In genomic region chr16:9954181-9954580, GRCh38 we compare ENCODE assay signal across 22 cellular contexts.
"Had no signal": no experiment of that assay in that cellular context is flagged by ENCODE, and none has a peak within 500 bp of the region (broad histone marks: within the 10 kb centered on the region; RNA-seq: fewer than 3 reads in every experiment).

No MANE protein-coding gene starts in this region.

- H3K4me1 ChIP-seq: lower lobe of right lung, sigmoid colon, thyroid gland had no signal

- H3K9me3 ChIP-seq: ascending aorta, lower lobe of right lung, ovary, sigmoid colon, thyroid gland had no signal

- H3K27me3 Mint-ChIP-seq: activated naive CD4-positive, alpha-beta T cell treated with anti-CD3 and anti-CD28 coated beads, Interleukin-2, amount 10 ng/mL, durations not matched to agents 7 days and 5 days; activated naive CD8-positive, alpha-beta T cell treated with anti-CD3 and anti-CD28 coated beads, Interleukin-2, amount 50 U/mL, for 24 hours had no signal

- ATAC-seq: activated CD8-positive, alpha-beta T cell treated with anti-CD3 and anti-CD28 coated beads for 36 hours; activated naive CD8-positive, alpha-beta T cell treated with anti-CD3 and anti-CD28 coated beads, Interleukin-2, amount 50 U/mL, for 24 hours; esophagus mucosa; lower lobe of right lung; naive thymus-derived CD8-positive, alpha-beta T cell; stimulated activated naive B cell treated with anti-CD40 and anti-IgM and Interleukin-4, amounts not matched to agents 10 μg/mL and 1 μg/mL and 100 μg/mL, for 72 hours had no signal

- H3K27ac Mint-ChIP-seq: activated CD8-positive, alpha-beta T cell treated with anti-CD3 and anti-CD28 coated beads for 36 hours; activated naive CD4-positive, alpha-beta T cell treated with anti-CD3 and anti-CD28 coated beads, Interleukin-2, amount 10 ng/mL, durations not matched to agents 7 days and 5 days; activated naive CD8-positive, alpha-beta T cell treated with anti-CD3 and anti-CD28 coated beads, Interleukin-2, amount 50 U/mL, for 24 hours; activated T-helper 2 cell treated with anti-CD3 and anti-CD28 coated beads, Interferon-gamma antibody, Interleukin-2, Interleukin-4, amounts not matched to agents 10 μg/mL and 5 μg/mL and 100 μg/mL, durations not matched to agents 14 hours and 24 hours and 36 hours; dendritic cell treated with granulocyte-macrophage colony-stimulating factor and Interleukin-4, amounts not matched to agents 40 ng/mL and 50 ng/mL, for 4 days; naive thymus-derived CD8-positive, alpha-beta T cell; stimulated activated naive B cell treated with anti-CD40 and anti-IgM and Interleukin-4, amounts not matched to agents 10 μg/mL and 1 μg/mL and 100 μg/mL, for 72 hours had no signal

- H3K36me3 Mint-ChIP-seq: activated naive CD4-positive, alpha-beta T cell treated with anti-CD3 and anti-CD28 coated beads, Interleukin-2, amount 10 ng/mL, durations not matched to agents 7 days and 5 days; naive thymus-derived CD8-positive, alpha-beta T cell; stimulated activated naive B cell treated with anti-CD40 and anti-IgM and Interleukin-4, amounts not matched to agents 10 μg/mL and 1 μg/mL and 100 μg/mL, for 72 hours had no signal

- H3K4me3 ChIP-seq: ascending aorta, lower lobe of right lung, ovary, sigmoid colon, thyroid gland had no signal

- H3K27ac ChIP-seq: ascending aorta, lower lobe of right lung, ovary, sigmoid colon, thyroid gland had no signal

- H3K36me3 ChIP-seq: ascending aorta, lower lobe of right lung, ovary, sigmoid colon, thyroid gland had no signal

- H3K4me1 Mint-ChIP-seq: activated naive CD4-positive, alpha-beta T cell treated with anti-CD3 and anti-CD28 coated beads, Interleukin-2, amount 10 ng/mL, durations not matched to agents 7 days and 5 days; activated naive CD8-positive, alpha-beta T cell treated with anti-CD3 and anti-CD28 coated beads, Interleukin-2, amount 50 U/mL, for 24 hours; naive thymus-derived CD8-positive, alpha-beta T cell; stimulated activated naive B cell treated with anti-CD40 and anti-IgM and Interleukin-4, amounts not matched to agents 10 μg/mL and 1 μg/mL and 100 μg/mL, for 72 hours had no signal

- H3K4me3 Mint-ChIP-seq: activated CD8-positive, alpha-beta T cell treated with anti-CD3 and anti-CD28 coated beads for 36 hours; activated naive CD4-positive, alpha-beta T cell treated with anti-CD3 and anti-CD28 coated beads, Interleukin-2, amount 10 ng/mL, durations not matched to agents 7 days and 5 days; activated naive CD8-positive, alpha-beta T cell treated with anti-CD3 and anti-CD28 coated beads, Interleukin-2, amount 50 U/mL, for 24 hours; dendritic cell treated with granulocyte-macrophage colony-stimulating factor and Interleukin-4, amounts not matched to agents 40 ng/mL and 50 ng/mL, for 4 days; naive thymus-derived CD8-positive, alpha-beta T cell; stimulated activated naive B cell treated with anti-CD40 and anti-IgM and Interleukin-4, amounts not matched to agents 10 μg/mL and 1 μg/mL and 100 μg/mL, for 72 hours had no signal

- H3K27me3 ChIP-seq: ascending aorta, ovary, sigmoid colon, thyroid gland had no signal

- H3K9me3 Mint-ChIP-seq: activated CD8-positive, alpha-beta T cell treated with anti-CD3 and anti-CD28 coated beads for 36 hours; activated naive CD8-positive, alpha-beta T cell treated with anti-CD3 and anti-CD28 coated beads, Interleukin-2, amount 50 U/mL, for 24 hours; activated T-helper 2 cell treated with anti-CD3 and anti-CD28 coated beads, Interferon-gamma antibody, Interleukin-2, Interleukin-4, amounts not matched to agents 10 μg/mL and 5 μg/mL and 100 μg/mL, durations not matched to agents 14 hours and 24 hours and 36 hours had no signal

- DNase-seq: activated CD4-positive, alpha-beta T cell treated with anti-CD3 and anti-CD28 coated beads for 48 hours; activated CD4-positive, CD25-positive, alpha-beta regulatory T cell; activated CD8-positive, alpha-beta T cell treated with anti-CD3 and anti-CD28 coated beads for 36 hours; activated naive CD4-positive, alpha-beta T cell treated with anti-CD3 and anti-CD28 coated beads, Interleukin-2, amount 10 ng/mL, durations not matched to agents 7 days and 5 days; activated naive CD8-positive, alpha-beta T cell treated with anti-CD3 and anti-CD28 coated beads, Interleukin-2, amount 50 U/mL, for 24 hours; activated T-cell treated with anti-CD3 and anti-CD28 coated beads, Interleukin-2, amount 50 U/mL, for 1 hour; effector CD8-positive, alpha-beta T cell; foreskin fibroblast; hippocampal formation; left cardiac atrium; lower lobe of right lung; naive thymus-derived CD8-positive, alpha-beta T cell; ovary; sigmoid colon; stimulated activated naive B cell treated with anti-CD40 and anti-IgM and Interleukin-4, amounts not matched to agents 10 μg/mL and 1 μg/mL and 100 μg/mL, for 72 hours; T-helper 1 cell; T-helper 9 cell; thyroid gland had no signal
